Comparison of ENCODE assay signal across 19 cellular contexts in genomic region chr2:165889158-165889557, GRCh38.
A peak's percentile ranks its signal among the peaks of the same experiment; 100 is the strongest.
DNase-seq lines count a peak whose midpoint lies in the region; ATAC-seq lines count a peak whose summit lies in the region.
"Had no signal": no experiment of that assay in that cellular context is flagged by ENCODE, and none has a peak within 500 bp of the region (broad histone marks: within the 10 kb centered on the region; RNA-seq: fewer than 3 reads in every experiment).

No MANE protein-coding gene starts in this region.

- no peak for DNase-seq in activated T-cell treated with anti-CD3 and anti-CD28 coated beads, Interleukin-2, amount 50 U/mL, for 24 hours
- DNase-seq in activated T-cell treated with anti-CD3 and anti-CD28 coated beads, Interleukin-2, amount 50 U/mL, for 1 hour = no peak
- DNase-seq in caudate nucleus (lab: John Stamatoyannopoulos, UW) (peak in 1 of 61 donors; percentile 3), superior temporal gyrus (ENCODE audit: extremely low spot score) (peak; percentile 58), 8988T (no peak)
- no peak for DNase-seq in stimulated activated naive CD8-positive, alpha-beta T cell treated with anti-CD3 and anti-CD28 coated beads, Interleukin-15, Interleukin-2, amounts not matched to agents 100 U/mL and 50 U/mL, for 24 hours
- no peak for DNase-seq in activated effector memory CD4-positive, alpha-beta T cell treated with Interleukin-2 at 50 U/mL for 16 hours
- DNase-seq: BE2C; NCI-H1436; NCI-H748 treated with DMSO at 0.1 percent for 48 hours; PC-3; stimulated activated CD4-positive, alpha-beta T cell treated with anti-CD3 and anti-CD28 coated beads, Interleukin-1b, Interleukin-23, amount 100 ng/mL, for 48 hours; stimulated activated naive CD8-positive, alpha-beta T cell treated with anti-CD3 and anti-CD28 coated beads, Interleukin-15, amount 100 ng/mL, for 72 hours; T-helper 17 cell had no signal

- no peak for ATAC-seq in stimulated activated naive CD8-positive, alpha-beta T cell treated with anti-CD3 and anti-CD28 coated beads, Interleukin-15, Interleukin-2, amounts not matched to agents 100 U/mL and 50 U/mL, for 24 hours
- ATAC-seq: left lobe of liver; PC-3; stimulated activated naive CD8-positive, alpha-beta T cell treated with anti-CD3 and anti-CD28 coated beads, Interleukin-15, amount 100 ng/mL, for 72 hours; T-helper 17 cell had no signal

- H3K27me3 ChIP-seq in layer of hippocampus (ENCODE audit: control insufficient read depth, insufficient read depth, low read length) = no peaks in the 10 kb centered on the region
- H3K27me3 ChIP-seq: BE2C, esophagus muscularis mucosa, SJCRH30 had no signal

- H3K4me3 Mint-ChIP-seq in activated T-cell treated with anti-CD3 and anti-CD28 coated beads, Interleukin-2, amount 50 U/mL, for 24 hours = no peak overlapping the region
- H3K4me3 Mint-ChIP-seq: activated T-helper 1 cell treated with anti-CD3 and anti-CD28 coated beads, Interleukin-12 subunit alpha, Interleukin-12 subunit beta, Interleukin-2, Interleukin-4 antibody, amounts not matched to agents 30 ng/mL and 10 ng/mL and 1 ng/mL, durations not matched to agents 14 hours and 24 hours and 36 hours; stimulated activated naive CD8-positive, alpha-beta T cell treated with anti-CD3 and anti-CD28 coated beads, Interleukin-15, amount 100 ng/mL, for 72 hours; T-helper 17 cell had no signal

- H3K27ac ChIP-seq in caudate nucleus (ENCODE audit: low read depth, low read length) (peak overlapping the region; percentile 58), layer of hippocampus (ENCODE audit: low read depth, low read length) (peak overlapping the region; percentile 73)
- H3K27ac ChIP-seq: esophagus muscularis mucosa, SJCRH30 had no signal

- peak overlapping the region; percentile 20 for H3K27ac Mint-ChIP-seq in activated T-cell treated with anti-CD3 and anti-CD28 coated beads, Interleukin-2, amount 50 U/mL, for 24 hours
- H3K27ac Mint-ChIP-seq: activated T-helper 1 cell treated with anti-CD3 and anti-CD28 coated beads, Interleukin-12 subunit alpha, Interleukin-12 subunit beta, Interleukin-2, Interleukin-4 antibody, amounts not matched to agents 30 ng/mL and 10 ng/mL and 1 ng/mL, durations not matched to agents 14 hours and 24 hours and 36 hours; T-helper 17 cell had no signal

- H3K4me1 Mint-ChIP-seq in activated T-cell treated with anti-CD3 and anti-CD28 coated beads, Interleukin-2, amount 50 U/mL, for 24 hours (ENCODE audit: low read depth) = no peaks in the 10 kb centered on the region
- H3K4me1 Mint-ChIP-seq: stimulated activated naive CD8-positive, alpha-beta T cell treated with anti-CD3 and anti-CD28 coated beads, Interleukin-15, amount 100 ng/mL, for 72 hours had no signal

- no peaks in the 10 kb centered on the region for H3K9me3 Mint-ChIP-seq in activated T-cell treated with anti-CD3 and anti-CD28 coated beads, Interleukin-2, amount 50 U/mL, for 24 hours
- H3K9me3 Mint-ChIP-seq: activated T-helper 1 cell treated with anti-CD3 and anti-CD28 coated beads, Interleukin-12 subunit alpha, Interleukin-12 subunit beta, Interleukin-2, Interleukin-4 antibody, amounts not matched to agents 30 ng/mL and 10 ng/mL and 1 ng/mL, durations not matched to agents 14 hours and 24 hours and 36 hours; stimulated activated naive CD8-positive, alpha-beta T cell treated with anti-CD3 and anti-CD28 coated beads, Interleukin-15, amount 100 ng/mL, for 72 hours had no signal

- no peaks in the 10 kb centered on the region for H3K27me3 Mint-ChIP-seq in activated T-cell treated with anti-CD3 and anti-CD28 coated beads, Interleukin-2, amount 50 U/mL, for 24 hours
- H3K27me3 Mint-ChIP-seq: stimulated activated naive CD8-positive, alpha-beta T cell treated with anti-CD3 and anti-CD28 coated beads, Interleukin-15, amount 100 ng/mL, for 72 hours; T-helper 17 cell had no signal

- peaks cover 81% of the 10 kb centered on the region for H3K36me3 Mint-ChIP-seq in activated T-cell treated with anti-CD3 and anti-CD28 coated beads, Interleukin-2, amount 50 U/mL, for 24 hours (ENCODE audit: low read depth)
